Comparison of ENCODE assay signal across 8 cellular contexts in genomic region chr9:101449071-101449721, GRCh38. TPM values are rescaled to one million over a fixed set of nuclear protein-coding genes. Genes with fewer than 3 reads are reported as not detected.
DNase-seq lines count a peak whose midpoint lies in the region; ATAC-seq and TF ChIP-seq lines count a peak whose summit lies in the region.

No MANE protein-coding gene starts in this region.

- H3K27ac ChIP-seq in MM.1S (ENCODE audit: low read length) (peak overlapping the region; percentile 61; the same call in 1 of the 2 replicates), SK-N-SH (ENCODE audit: low read depth in 2 of 2, low read length in 1 of 2) (no peak overlapping the region), cardiac muscle cell (no peak overlapping the region), upper lobe of right lung (no peak overlapping the region)

- H3K4me2 ChIP-seq in MM.1S (ENCODE audit: low read depth, low read length), result peak overlapping the region; percentile 60
- peak overlapping the region; percentile 81 for H3K4me2 ChIP-seq in SK-N-SH

- DNase-seq in GM10266 (ENCODE audit: extremely low spot score) (peak; percentile 66), HEK293T (ENCODE audit: extremely low spot score) (peak; percentile 87), MM.1S (peak; percentile 88), SK-N-SH (peak; percentile 89), cardiac muscle cell (ENCODE audit: low read depth in 1 of 2, low spot score in 1 of 2) (peak; percentile 63 to 85), osteocyte (ENCODE audit: extremely low spot score, unreplicated experiment) (peak; percentile 90), upper lobe of right lung (peak; percentile 87)
- peak; percentile 67 for DNase-seq in activated naive CD8-positive, alpha-beta T cell treated with anti-CD3 and anti-CD28 coated beads, Interleukin-2, amount 50 U/mL, for 24 hours

- intact Hi-C loops in upper lobe of right lung (cut with DNase I), result no loop called here

- CTCF ChIA-PET in HEK293T (lab: Yijun Ruan, JAX), result interaction anchor here (0.6 to 2.0 kb wide), 13 partner anchors 10 to 204 kb away, joined by 3 to 19 read pairs (median 3); a partner anchor contains a TSS
- CTCF ChIA-PET in SK-N-SH (lab: Yijun Ruan, JAX), result interaction anchor here (0.6 to 3.5 kb wide), 45 partner anchors 9 to 270 kb away, joined by 3 to 50 read pairs (median 6); partner anchors contain the start of genes MRPL50, RNF20 and ZNF189

- peak overlapping the region; percentile 80 for H3K9ac ChIP-seq in MM.1S (ENCODE audit: low read length)
- H3K9ac ChIP-seq in SK-N-SH, result peak overlapping the region; percentile 41; the same call in 1 of the 2 replicates

- H3K27ac Mint-ChIP-seq in activated naive CD8-positive, alpha-beta T cell treated with anti-CD3 and anti-CD28 coated beads, Interleukin-2, amount 50 U/mL, for 24 hours, result no peak overlapping the region
- H3K27ac Mint-ChIP-seq in osteocyte (ENCODE audit: unreplicated experiment), result peak overlapping the region; percentile 67

- peaks cover 6% of the 10 kb centered on the region for H3K9me3 Mint-ChIP-seq in activated naive CD8-positive, alpha-beta T cell treated with anti-CD3 and anti-CD28 coated beads, Interleukin-2, amount 50 U/mL, for 24 hours
- H3K9me3 Mint-ChIP-seq in osteocyte (ENCODE audit: unreplicated experiment), result no peaks in the 10 kb centered on the region

- peak; percentile 99 for ATAC-seq in activated naive CD8-positive, alpha-beta T cell treated with anti-CD3 and anti-CD28 coated beads, Interleukin-2, amount 50 U/mL, for 24 hours
- ATAC-seq in upper lobe of right lung, result peak; percentile 98

- peak overlapping the region; percentile 66 for H3K4me3 Mint-ChIP-seq in activated naive CD8-positive, alpha-beta T cell treated with anti-CD3 and anti-CD28 coated beads, Interleukin-2, amount 50 U/mL, for 24 hours
- peak overlapping the region; percentile 79 for H3K4me3 Mint-ChIP-seq in osteocyte (ENCODE audit: unreplicated experiment)

- H3K79me2 ChIP-seq in MM.1S (ENCODE audit: low read length), result no peaks in the 10 kb centered on the region
- H3K79me2 ChIP-seq in SK-N-SH (ENCODE audit: insufficient read depth), result no peaks in the 10 kb centered on the region

- no peaks in the 10 kb centered on the region for H3K36me3 Mint-ChIP-seq in activated naive CD8-positive, alpha-beta T cell treated with anti-CD3 and anti-CD28 coated beads, Interleukin-2, amount 50 U/mL, for 24 hours (ENCODE audit: low read depth)
- H3K36me3 Mint-ChIP-seq in osteocyte (ENCODE audit: unreplicated experiment), result no peaks in the 10 kb centered on the region

- H3K4me1 ChIP-seq in MM.1S (ENCODE audit: low read length), result peaks cover 4% of the 10 kb centered on the region
- H3K4me1 ChIP-seq in SK-N-SH (ENCODE audit: control insufficient read depth in 1 of 2, insufficient read depth in 2 of 2, low read depth in 1 of 2, low read length in 1 of 2), result peaks cover 0 to 2% of the 10 kb centered on the region in 2 experiments; a peak in 1 of 4 replicates
- H3K4me1 ChIP-seq in cardiac muscle cell (ENCODE audit: low read depth), result no peaks in the 10 kb centered on the region
- no peaks in the 10 kb centered on the region for H3K4me1 ChIP-seq in upper lobe of right lung

- peak; percentile 49 for TF ChIP-seq RAD21 in SK-N-SH (IDR thresholded peaks at IDR 0.05; ENCODE audit: low read length)

- peak overlapping the region; percentile 83 for H3K4me3 ChIP-seq in MM.1S (ENCODE audit: low read length)
- peak overlapping the region; percentile 63 to 83 for H3K4me3 ChIP-seq in SK-N-SH (ENCODE audit: low read depth in 2 of 2, low read length in 1 of 2)
- H3K4me3 ChIP-seq in cardiac muscle cell, result peak overlapping the region; percentile 59
- H3K4me3 ChIP-seq in upper lobe of right lung, result peak overlapping the region; percentile 49

- TF ChIP-seq CTCF in GM10266 (IDR thresholded peaks at IDR 0.05; ENCODE audit: control insufficient read depth, insufficient read depth, low read depth, missing control alignments), result peak; percentile 79
- TF ChIP-seq CTCF in MM.1S (IDR thresholded peaks at IDR 0.05; ENCODE audit: low read length), result peak; percentile 76
- TF ChIP-seq CTCF in SK-N-SH (IDR thresholded peaks at IDR 0.05), result peak; percentile 80
- TF ChIP-seq CTCF in cardiac muscle cell (IDR thresholded peaks at IDR 0.05; ENCODE audit: low read depth, low read length), result peak; percentile 69
- peak; percentile 84 for TF ChIP-seq CTCF in osteocyte (IDR thresholded peaks at IDR 0.05)
- peak; percentile 61 for TF ChIP-seq CTCF in upper lobe of right lung (IDR thresholded peaks at IDR 0.05)

- POLR2A ChIA-PET in HEK293T (lab: Yijun Ruan, JAX), result interaction anchor here (1.3 to 1.5 kb wide), 3 partner anchors 14 to 50 kb away, joined by 3 to 5 read pairs (median 5); partner anchors contain the start of genes ALDOB, MRPL50 and ZNF189
- POLR2A ChIA-PET in SK-N-SH (lab: Yijun Ruan, JAX), result interaction anchor here (0.7 to 1.3 kb wide), 2 partner anchors 75 to 85 kb away, joined by 3 to 6 read pairs; partner anchors contain the start of gene RNF20

- no peaks in the 10 kb centered on the region for H3K9me2 ChIP-seq in MM.1S (replicated peaks; ENCODE audit: insufficient read depth, low read length)
- no peaks in the 10 kb centered on the region for H3K9me2 ChIP-seq in SK-N-SH

- WGBS in SK-N-SH (ENCODE audit: low lambda C conversion rate), result 2% methylated on average over 19 of the region's 40 CpGs

- H3K27me3 ChIP-seq in MM.1S (replicated peaks; ENCODE audit: insufficient read depth, low read length) (no peaks in the 10 kb centered on the region), SK-N-SH (ENCODE audit: insufficient read depth) (no peaks in the 10 kb centered on the region), cardiac muscle cell (no peaks in the 10 kb centered on the region), upper lobe of right lung (peaks cover 7% of the 10 kb centered on the region)

- H2AFZ ChIP-seq in MM.1S (ENCODE audit: low read length) (peak overlapping the region; percentile 75), SK-N-SH (ENCODE audit: low read depth) (peak overlapping the region; percentile 85; the same call in 1 of the 2 replicates)

- H3F3A ChIP-seq in MM.1S (ENCODE audit: insufficient read depth, low read length) (no peaks in the 10 kb centered on the region), SK-N-SH (replicated peaks; ENCODE audit: insufficient read depth) (peaks cover 5% of the 10 kb centered on the region)

- no peaks in the 10 kb centered on the region for H4K20me1 ChIP-seq in MM.1S (ENCODE audit: insufficient read depth, low read length)
- H4K20me1 ChIP-seq in SK-N-SH (ENCODE audit: insufficient read depth), result no peaks in the 10 kb centered on the region

- H3K9me3 ChIP-seq in MM.1S (replicated peaks; ENCODE audit: insufficient read depth, low read length), result no peaks in the 10 kb centered on the region
- no peaks in the 10 kb centered on the region for H3K9me3 ChIP-seq in SK-N-SH
- no peaks in the 10 kb centered on the region for H3K9me3 ChIP-seq in cardiac muscle cell (ENCODE audit: low read depth)
- no peaks in the 10 kb centered on the region for H3K9me3 ChIP-seq in upper lobe of right lung

- no peak for TF ChIP-seq EP300 in SK-N-SH (IDR thresholded peaks at IDR 0.05; ENCODE audit: borderline replicate concordance in 1 of 2, low read depth in 1 of 2, low read length in 1 of 2)

- peaks cover 58% of the 10 kb centered on the region for H3K27me3 Mint-ChIP-seq in activated naive CD8-positive, alpha-beta T cell treated with anti-CD3 and anti-CD28 coated beads, Interleukin-2, amount 50 U/mL, for 24 hours
- peaks cover 33% of the 10 kb centered on the region for H3K27me3 Mint-ChIP-seq in osteocyte (ENCODE audit: unreplicated experiment)

- H3K36me3 ChIP-seq in MM.1S (replicated peaks; ENCODE audit: insufficient read depth, low read length) (no peaks in the 10 kb centered on the region), SK-N-SH (replicated peaks in 1 of 2; ENCODE audit: control insufficient read depth in 1 of 2, insufficient read depth in 2 of 2, low read length in 1 of 2) (no peaks in the 10 kb centered on the region), cardiac muscle cell (no peaks in the 10 kb centered on the region), upper lobe of right lung (no peaks in the 10 kb centered on the region)

- H3K4me1 Mint-ChIP-seq in activated naive CD8-positive, alpha-beta T cell treated with anti-CD3 and anti-CD28 coated beads, Interleukin-2, amount 50 U/mL, for 24 hours, result peaks cover 6% of the 10 kb centered on the region
- H3K4me1 Mint-ChIP-seq in osteocyte (ENCODE audit: unreplicated experiment), result peaks cover 35% of the 10 kb centered on the region

TF ChIP-seq in SK-N-SH, 30 proteins besides CTCF, POLR2A, EP300 and RAD21 (continues in another document):
- TF ChIP-seq RXRA (IDR thresholded peaks at IDR 0.05; ENCODE audit: borderline replicate concordance, low read depth), result no peak
- no peak for TF ChIP-seq IRF3 (IDR thresholded peaks at IDR 0.05; ENCODE audit: low read depth, low read length)
- TF ChIP-seq POLR2AphosphoS5 (IDR thresholded peaks at IDR 0.05; ENCODE audit: low read depth, low read length), result no peak
- no peak for TF ChIP-seq YY1 (IDR thresholded peaks at IDR 0.05; ENCODE audit: low read depth)

RNA-seq across cellular contexts. Expression of gene ALDOB, which starts 13.6 kb away (rescaled TPM):
- polyA plus RNA-seq in SK-N-SH (2012; rRNA removed) (not detected in 2 replicates), cardiac muscle cell (0.10 and 0.26 TPM in 2 replicates)
- not detected in 2 replicates for polyA plus RNA-seq in SK-N-SH (2012; cell fraction: cytosol; rRNA removed)
- polyA plus RNA-seq in SK-N-SH (2012; cell fraction: nucleus; rRNA removed), result not detected in 2 replicates
- total RNA-seq in cardiac muscle cell (not detected in 2 replicates), osteocyte (not detected in 2 replicates), upper lobe of right lung (not detected)

RNA-seq across cellular contexts. Expression of gene ZNF189, which starts 50.5 kb away (rescaled TPM):
- 2.9 and 3.4 TPM in 2 replicates for polyA plus RNA-seq in SK-N-SH (2012; rRNA removed)
- 3.5 and 4.1 TPM in 2 replicates for polyA plus RNA-seq in SK-N-SH (2012; cell fraction: cytosol; rRNA removed)
- polyA plus RNA-seq in SK-N-SH (2012; cell fraction: nucleus; rRNA removed), result 4.0 and 10.6 TPM in 2 replicates
- total RNA-seq in cardiac muscle cell, result 15.6 and 20.3 TPM in 2 replicates
- polyA plus RNA-seq in cardiac muscle cell, result 5.8 and 8.4 TPM in 2 replicates
- 17.3 and 19.0 TPM in 2 replicates for total RNA-seq in osteocyte
- total RNA-seq in upper lobe of right lung, result 21.9 TPM

RNA-seq across cellular contexts. Expression of gene MRPL50, which starts 50.8 kb away (rescaled TPM):
- polyA plus RNA-seq in SK-N-SH (2012; rRNA removed), result 6.3 and 8.6 TPM in 2 replicates
- polyA plus RNA-seq in SK-N-SH (2012; cell fraction: cytosol; rRNA removed), result 10.9 and 15.2 TPM in 2 replicates
- polyA plus RNA-seq in SK-N-SH (2012; cell fraction: nucleus; rRNA removed), result 1.8 and 3.9 TPM in 2 replicates
- 9.1 and 11.2 TPM in 2 replicates for total RNA-seq in cardiac muscle cell
- 23.5 and 24.5 TPM in 2 replicates for polyA plus RNA-seq in cardiac muscle cell
- 6.6 and 7.4 TPM in 2 replicates for total RNA-seq in osteocyte
- 9.8 TPM for total RNA-seq in upper lobe of right lung
